In the genomic region with DNA sequence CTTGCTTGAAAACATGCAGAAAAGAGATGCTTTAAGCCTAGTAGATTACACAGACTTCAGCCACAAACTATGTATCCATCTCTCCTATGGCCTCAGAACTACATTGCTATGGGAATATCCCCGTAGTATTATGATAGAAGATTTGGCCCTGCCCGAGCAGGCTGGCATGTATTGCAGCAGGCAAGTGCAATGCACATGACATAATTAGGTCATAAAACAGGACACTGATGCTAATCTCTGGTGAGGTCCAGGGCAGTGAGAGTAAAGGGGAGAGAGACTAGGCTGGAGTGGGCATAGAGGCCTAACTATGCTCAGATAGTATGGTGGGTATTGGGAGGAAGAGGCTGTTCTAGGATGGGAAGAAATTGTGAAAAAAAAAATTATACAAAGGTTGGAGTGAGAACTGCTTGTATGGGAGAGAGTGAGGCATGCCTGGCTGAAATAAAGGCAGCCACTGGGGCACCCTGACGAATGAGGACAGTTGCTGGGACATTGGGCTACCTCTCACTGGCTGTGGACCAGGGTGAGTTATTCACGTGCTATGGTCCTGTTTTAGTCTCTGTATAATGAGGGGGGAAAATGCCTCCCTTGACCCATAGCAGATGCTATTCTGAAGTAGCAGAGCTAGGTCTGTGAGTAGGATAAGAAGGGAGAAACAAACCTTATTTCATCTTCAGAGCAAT, we compare ENCODE assay signal across 30 cellular contexts. TPM values are rescaled to one million over a fixed set of nuclear protein-coding genes. Genes with fewer than 3 reads are reported as not detected.
DNase-seq lines count a peak whose midpoint lies in the region; ATAC-seq and TF ChIP-seq lines count a peak whose summit lies in the region.
"Had no signal": no experiment of that assay in that cellular context is flagged by ENCODE, and none has a peak within 500 bp of the region (broad histone marks: within the 10 kb centered on the region; RNA-seq: fewer than 3 reads in every experiment).

No MANE protein-coding gene starts in this region.

- TF ChIP-seq EP300 in suprapubic skin (IDR thresholded peaks at IDR 0.05) = no peak

- DNase-seq in SK-N-DZ (ENCODE audit: low spot score) (peak; percentile 82), cerebellum (ENCODE audit: low spot score) (peak; percentile 75), left colon (no peak), suprapubic skin (ENCODE audit: low spot score in 2 of 2) (no peak), NCI-H2081 (lab: John Stamatoyannopoulos, UW) (no peak), PC-3 (no peak)
- no peak for DNase-seq in activated T-helper 2 cell treated with anti-CD3 and anti-CD28 coated beads, Interferon-gamma antibody, Interleukin-2, Interleukin-4, amounts not matched to agents 10 μg/mL and 5 μg/mL and 100 μg/mL, durations not matched to agents 14 hours and 24 hours and 36 hours (ENCODE audit: low spot score)
- DNase-seq: activated CD4-positive, alpha-beta T cell treated with anti-CD3 and anti-CD28 coated beads, Interleukin-2, amount 50 U/mL, for 48 hours; activated CD4-positive, CD25-positive, alpha-beta regulatory T cell treated with anti-CD3 and anti-CD28 coated beads, Interleukin-2, amount 50 U/mL, for 72 hours; activated naive CD4-positive, alpha-beta T cell treated with Interleukin-2 at 50 U/mL for 16 hours; activated T-cell treated with anti-CD3 and anti-CD28 coated beads, Interleukin-2, amount 50 U/mL, for 72 hours; body of pancreas; hypothalamus; KBM-7; NCI-H1105; NCI-H187 treated with DMSO at 0.1 percent for 48 hours; NCI-H2171 treated with DMSO at 0.1 percent for 48 hours; NCI-H510A treated with DMSO at 0.1 percent for 48 hours; posterior cingulate gyrus; RPMI8226; sigmoid colon; stimulated activated CD4-positive, alpha-beta T cell treated with anti-CD3 and anti-CD28 coated beads, Interleukin-4, amount 100 ng/mL, for 4 hours; trophoblast cell had no signal

- H3K79me2 ChIP-seq in PC-3 (ENCODE audit: low read length) = no peaks in the 10 kb centered on the region

- H3K9me3 Mint-ChIP-seq in activated T-helper 2 cell treated with anti-CD3 and anti-CD28 coated beads, Interferon-gamma antibody, Interleukin-2, Interleukin-4, amounts not matched to agents 10 μg/mL and 5 μg/mL and 100 μg/mL, durations not matched to agents 14 hours and 24 hours and 36 hours = peaks cover 5% of the 10 kb centered on the region
- H3K9me3 Mint-ChIP-seq: stimulated activated effector memory CD8-positive, alpha-beta T cell treated with anti-CD3 and anti-CD28 coated beads, Interleukin-12 subunit alpha, Interleukin-12 subunit beta, amount 100 ng/mL, for 72 hours had no signal

- H3F3A ChIP-seq in PC-3 (ENCODE audit: low read length, unreplicated experiment) = no peaks in the 10 kb centered on the region

- TF ChIP-seq CTCF in suprapubic skin (IDR thresholded peaks at IDR 0.05) (no peak), PC-3 (conservative IDR thresholded peaks at IDR 0.05; ENCODE audit: low read depth, low read length) (no peak)

- peaks cover 48% of the 10 kb centered on the region for H3K27me3 Mint-ChIP-seq in activated T-helper 2 cell treated with anti-CD3 and anti-CD28 coated beads, Interferon-gamma antibody, Interleukin-2, Interleukin-4, amounts not matched to agents 10 μg/mL and 5 μg/mL and 100 μg/mL, durations not matched to agents 14 hours and 24 hours and 36 hours (ENCODE audit: low read depth)

- peak; percentile 67 for ATAC-seq in left colon
- ATAC-seq in PC-3 = no peak
- ATAC-seq: activated T-cell treated with anti-CD3 and anti-CD28 coated beads, Interleukin-2, amount 50 U/mL, for 72 hours; gastroesophageal sphincter; HCT116 had no signal

- H4K20me1 ChIP-seq in PC-3 (ENCODE audit: low read length) = no peaks in the 10 kb centered on the region
- H4K20me1 ChIP-seq: BLaER1 treated with 17β-estradiol and CSF1 and Interleukin-3, amounts not matched to agents 10 nM and 100 nM had no signal

- no peaks in the 10 kb centered on the region for H3K36me3 Mint-ChIP-seq in activated T-helper 2 cell treated with anti-CD3 and anti-CD28 coated beads, Interferon-gamma antibody, Interleukin-2, Interleukin-4, amounts not matched to agents 10 μg/mL and 5 μg/mL and 100 μg/mL, durations not matched to agents 14 hours and 24 hours and 36 hours (ENCODE audit: low read depth)
- H3K36me3 Mint-ChIP-seq: stimulated activated effector memory CD8-positive, alpha-beta T cell treated with anti-CD3 and anti-CD28 coated beads, Interleukin-12 subunit alpha, Interleukin-12 subunit beta, amount 100 ng/mL, for 72 hours had no signal

- H3K4me3 ChIP-seq in suprapubic skin (no peak overlapping the region), PC-3 (ENCODE audit: low read length) (no peak overlapping the region)
- H3K4me3 ChIP-seq: BLaER1 treated with 17β-estradiol and CSF1 and Interleukin-3, amounts not matched to agents 10 nM and 100 nM; body of pancreas; sigmoid colon; SK-N-MC had no signal

- intact Hi-C loops in left colon (cut with DNase I, micrococcal nuclease) (no loop called here), PC-3 (cut with micrococcal nuclease) (no loop called here)
- intact Hi-C loops in activated T-helper 2 cell treated with anti-CD3 and anti-CD28 coated beads, Interferon-gamma antibody, Interleukin-2, Interleukin-4, amounts not matched to agents 10 μg/mL and 5 μg/mL and 100 μg/mL, durations not matched to agents 14 hours and 24 hours and 36 hours (cut with micrococcal nuclease) = no loop called here

- no peak for TF ChIP-seq POLR2A in suprapubic skin (IDR thresholded peaks at IDR 0.05)

- POLR2A ChIA-PET in PC-3 (lab: Charles Lee; ENCODE audit: unreplicated experiment) = no interaction called here

- no peak overlapping the region for H3K27ac Mint-ChIP-seq in activated T-helper 2 cell treated with anti-CD3 and anti-CD28 coated beads, Interferon-gamma antibody, Interleukin-2, Interleukin-4, amounts not matched to agents 10 μg/mL and 5 μg/mL and 100 μg/mL, durations not matched to agents 14 hours and 24 hours and 36 hours
- H3K27ac Mint-ChIP-seq: activated T-cell treated with anti-CD3 and anti-CD28 coated beads, Interleukin-2, amount 50 U/mL, for 72 hours; stimulated activated effector memory CD8-positive, alpha-beta T cell treated with anti-CD3 and anti-CD28 coated beads, Interleukin-12 subunit alpha, Interleukin-12 subunit beta, amount 100 ng/mL, for 72 hours; T-helper 1 cell treated with Interleukin-12 subunit alpha and Interleukin-12 subunit beta and Interleukin-4 antibody, amounts not matched to agents 30 μg/mL and 1 μg/mL, for 36 hours had no signal

- H3K27me3 ChIP-seq in suprapubic skin = no peaks in the 10 kb centered on the region
- no peaks in the 10 kb centered on the region for H3K27me3 ChIP-seq in PC-3 (ENCODE audit: low read length)
- H3K27me3 ChIP-seq: adrenal gland; BLaER1 treated with 17β-estradiol and CSF1 and Interleukin-3, amounts not matched to agents 10 nM and 100 nM; body of pancreas; gastroesophageal sphincter; sigmoid colon had no signal

- no peak overlapping the region for H2AFZ ChIP-seq in PC-3 (ENCODE audit: low read length)

- BruUV-seq in PC-3 (replicated peaks; lab: Mats Ljungman, UMichigan) = no TSS peak

- WGBS in suprapubic skin = 72% methylated on average over 4 of the region's 4 CpGs

- CTCF ChIA-PET in PC-3 (lab: Charles Lee) = no interaction called here

- H3K27ac ChIP-seq in suprapubic skin (peak overlapping the region; percentile 86), PC-3 (ENCODE audit: low read length) (no peak overlapping the region)
- H3K27ac ChIP-seq: BLaER1 treated with 17β-estradiol and CSF1 and Interleukin-3, amounts not matched to agents 10 nM and 100 nM; body of pancreas; SK-N-MC had no signal

- H3K36me3 ChIP-seq in suprapubic skin (no peaks in the 10 kb centered on the region), PC-3 (ENCODE audit: low read depth, low read length) (no peaks in the 10 kb centered on the region; the same call in 1 of the 2 replicates)
- H3K36me3 ChIP-seq: adrenal gland; BLaER1 treated with 17β-estradiol and CSF1 and Interleukin-3, amounts not matched to agents 10 nM and 100 nM; gastroesophageal sphincter; sigmoid colon had no signal

- no peaks in the 10 kb centered on the region for H3K9me3 ChIP-seq in suprapubic skin
- H3K9me3 ChIP-seq in PC-3 (ENCODE audit: low read length) = peaks cover 7% of the 10 kb centered on the region
- H3K9me3 ChIP-seq: adrenal gland, body of pancreas, gastroesophageal sphincter, sigmoid colon had no signal

- H3K4me2 ChIP-seq in PC-3 (ENCODE audit: low read length) = no peak overlapping the region
- H3K4me2 ChIP-seq: BLaER1 treated with 17β-estradiol and CSF1 and Interleukin-3, amounts not matched to agents 10 nM and 100 nM had no signal

- no peaks in the 10 kb centered on the region for H3K9me2 ChIP-seq in PC-3 (replicated peaks; ENCODE audit: low read length)

- peaks cover 37% of the 10 kb centered on the region for H3K4me1 ChIP-seq in suprapubic skin
- H3K4me1 ChIP-seq in PC-3 (ENCODE audit: insufficient read depth, low read length) = peaks cover 7% of the 10 kb centered on the region; the same call in 1 of the 2 replicates
- H3K4me1 ChIP-seq: BLaER1 treated with 17β-estradiol and CSF1 and Interleukin-3, amounts not matched to agents 10 nM and 100 nM had no signal

- H3K4me3 Mint-ChIP-seq in activated T-helper 2 cell treated with anti-CD3 and anti-CD28 coated beads, Interferon-gamma antibody, Interleukin-2, Interleukin-4, amounts not matched to agents 10 μg/mL and 5 μg/mL and 100 μg/mL, durations not matched to agents 14 hours and 24 hours and 36 hours (ENCODE audit: low read depth) = no peak overlapping the region
- H3K4me3 Mint-ChIP-seq: activated T-cell treated with anti-CD3 and anti-CD28 coated beads, Interleukin-2, amount 50 U/mL, for 72 hours; stimulated activated effector memory CD8-positive, alpha-beta T cell treated with anti-CD3 and anti-CD28 coated beads, Interleukin-12 subunit alpha, Interleukin-12 subunit beta, amount 100 ng/mL, for 72 hours; T-helper 1 cell treated with Interleukin-12 subunit alpha and Interleukin-12 subunit beta and Interleukin-4 antibody, amounts not matched to agents 30 μg/mL and 1 μg/mL, for 36 hours had no signal

- H3K4me1 Mint-ChIP-seq in activated T-helper 2 cell treated with anti-CD3 and anti-CD28 coated beads, Interferon-gamma antibody, Interleukin-2, Interleukin-4, amounts not matched to agents 10 μg/mL and 5 μg/mL and 100 μg/mL, durations not matched to agents 14 hours and 24 hours and 36 hours (ENCODE audit: low read depth) = peaks cover 2% of the 10 kb centered on the region

- H3K9ac ChIP-seq in PC-3 (ENCODE audit: low read length) = no peak overlapping the region
- H3K9ac ChIP-seq: BLaER1 treated with 17β-estradiol and CSF1 and Interleukin-3, amounts not matched to agents 10 nM and 100 nM had no signal

RNA-seq across cellular contexts. Expression of a gene that starts 1.6 kb away (rescaled TPM):
- not detected in 2 replicates for polyA plus RNA-seq in SK-N-DZ (2014; cell fraction: cytosol; rRNA removed)
- not detected in 2 replicates for polyA plus RNA-seq in SK-N-DZ (2014; cell fraction: nucleus; rRNA removed)
- total RNA-seq in cerebellum (11.9 TPM), left colon (10 to 100 TPM in 1 of 2 donors, 1 to 10 TPM in 1; 6.8 to 11.4 TPM), suprapubic skin (10 to 100 TPM; 31.3 to 68.8 (median 40.8) TPM), PC-3 (2014; rRNA removed) (2.4 and 3.4 TPM in 2 replicates)
- total RNA-seq in activated T-helper 2 cell treated with anti-CD3 and anti-CD28 coated beads, Interferon-gamma antibody, Interleukin-2, Interleukin-4, amounts not matched to agents 10 μg/mL and 5 μg/mL and 100 μg/mL, durations not matched to agents 14 hours and 24 hours and 36 hours = not detected in 2 replicates
- total RNA-seq: activated T-cell treated with anti-CD3 and anti-CD28 coated beads, Interleukin-2, amount 50 U/mL, for 72 hours had no signal

Comparison
In these comparisons a context has a peak if more than half of its experiments do, and no peak if none do; other contexts are left out.
1. DNase-seq: peak in SK-N-DZ (single experiment) and cerebellum (single experiment); none in left colon (0 of 2), suprapubic skin (0 of 2), NCI-H2081 (0 of 2), PC-3 (single experiment) and activated T-helper 2 cell treated with anti-CD3 and anti-CD28 coated beads, Interferon-gamma antibody, Interleukin-2, Interleukin-4, amounts not matched to agents 10 μg/mL and 5 μg/mL and 100 μg/mL, durations not matched to agents 14 hours and 24 hours and 36 hours (single experiment).